8 cellular contexts compared by ENCODE assay signal in the genomic region with DNA sequence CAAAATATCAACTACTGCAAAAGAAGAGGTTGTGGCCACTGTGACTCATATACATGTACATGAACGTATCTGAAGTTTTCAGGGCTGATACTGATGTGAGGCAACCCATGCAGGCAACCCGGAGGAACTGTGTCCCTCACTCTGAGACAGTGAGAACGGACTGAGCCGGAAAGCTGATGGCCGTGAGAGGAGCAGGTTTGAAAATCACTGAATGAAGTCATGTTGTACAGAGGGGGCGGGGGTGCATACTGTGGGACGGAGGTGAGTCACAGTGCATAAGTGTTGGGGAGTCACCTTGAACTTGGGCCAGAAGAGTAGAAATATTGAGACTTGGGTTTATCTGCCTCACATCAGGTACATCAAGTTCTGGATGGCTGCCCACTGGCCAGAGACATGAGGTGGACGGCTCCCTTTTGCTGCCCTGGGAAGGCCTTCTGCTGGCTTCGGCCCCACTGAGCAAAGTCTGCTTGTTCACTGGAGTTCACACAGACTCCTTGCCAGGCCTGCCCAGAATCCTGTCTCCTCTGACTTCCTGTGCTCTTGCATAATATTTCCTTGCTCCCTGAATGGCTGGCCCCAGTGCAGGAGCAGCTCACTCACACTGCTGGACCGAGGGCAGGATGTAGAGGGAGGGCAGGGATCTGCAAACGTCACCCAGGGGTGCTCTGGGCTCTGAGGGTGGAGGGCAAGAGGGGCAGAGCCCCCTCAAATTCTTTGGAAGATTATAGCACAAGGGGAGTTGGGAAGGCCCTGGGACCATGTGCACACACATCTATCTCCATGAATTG. TPM values are rescaled to one million over a fixed set of nuclear protein-coding genes. Genes with fewer than 3 reads are reported as not detected.
DNase-seq lines count a peak whose midpoint lies in the region; TF ChIP-seq lines count a peak whose summit lies in the region.

No MANE protein-coding gene starts in this region.

- H3K9me3 ChIP-seq in CD8-positive, alpha-beta memory T cell (ENCODE audit: low read length): no peaks in the 10 kb centered on the region
- no peaks in the 10 kb centered on the region for H3K9me3 ChIP-seq in colonic mucosa

- no peaks in the 10 kb centered on the region for H3K4me1 Mint-ChIP-seq in CD8-positive, alpha-beta memory T cell
- H3K4me1 Mint-ChIP-seq in immature natural killer cell: no peaks in the 10 kb centered on the region

- CTCF ChIA-PET in CD8-positive, alpha-beta memory T cell (lab: Charles Lee): no interaction called here

- DNase-seq in CD8-positive, alpha-beta memory T cell: no peak
- DNase-seq in NCI-H2196 (lab: John Stamatoyannopoulos, UW; ENCODE audit: unreplicated experiment) (peak; percentile 71), colonic mucosa (peak; percentile 87), midbrain (lab: John Stamatoyannopoulos, UW) (peak; percentile 43), immature natural killer cell (no peak), GM13977 (ENCODE audit: low spot score) (no peak), NCI-H526 (lab: John Stamatoyannopoulos, UW) (no peak), NCI-H1930 (lab: John Stamatoyannopoulos, UW) (no peak)

- POLR2A ChIA-PET in CD8-positive, alpha-beta memory T cell (lab: Charles Lee): no interaction called here

- intact Hi-C loops in colonic mucosa (cut with DNase I): no loop called here

- peaks cover 19 to 29% of the 10 kb centered on the region in 2 donors for H3K27me3 Mint-ChIP-seq in CD8-positive, alpha-beta memory T cell
- peaks cover 0 to 12% (median 7%) of the 10 kb centered on the region in 3 donors for H3K27me3 Mint-ChIP-seq in immature natural killer cell (ENCODE audit: low read depth in 3 of 3)

- TF ChIP-seq CTCF in colonic mucosa (IDR thresholded peaks at IDR 0.05) (no peak), GM13977 (IDR thresholded peaks at IDR 0.05; ENCODE audit: extremely low read depth, insufficient read depth, missing control alignments) (no peak)

- H3K36me3 Mint-ChIP-seq in CD8-positive, alpha-beta memory T cell: no peaks in the 10 kb centered on the region
- H3K36me3 Mint-ChIP-seq in immature natural killer cell: no peaks in the 10 kb centered on the region

- peak overlapping the region; percentile 40 for H3K27ac ChIP-seq in CD8-positive, alpha-beta memory T cell (ENCODE audit: low read depth, low read length)
- peak overlapping the region; percentile 68 for H3K27ac ChIP-seq in colonic mucosa

- H3K4me1 ChIP-seq in CD8-positive, alpha-beta memory T cell (ENCODE audit: insufficient read depth, low read length): no peaks in the 10 kb centered on the region
- peaks cover 18% of the 10 kb centered on the region for H3K4me1 ChIP-seq in colonic mucosa

- H3K9ac ChIP-seq in colonic mucosa (ENCODE audit: low read depth in 2 of 2, low read length in 2 of 2): peak overlapping the region in 1 of 2 donors; percentile 55

- H3K9me3 Mint-ChIP-seq in CD8-positive, alpha-beta memory T cell: no peaks in the 10 kb centered on the region
- H3K9me3 Mint-ChIP-seq in immature natural killer cell: no peaks in the 10 kb centered on the region

- H3K4me3 ChIP-seq in CD8-positive, alpha-beta memory T cell (ENCODE audit: low read length): no peak overlapping the region
- H3K4me3 ChIP-seq in colonic mucosa: no peak overlapping the region

- no peak overlapping the region for H3K27ac Mint-ChIP-seq in CD8-positive, alpha-beta memory T cell
- H3K27ac Mint-ChIP-seq in immature natural killer cell: no peak overlapping the region

- H3K27me3 ChIP-seq in CD8-positive, alpha-beta memory T cell (ENCODE audit: insufficient read depth, low read length, poor library complexity, severe bottlenecking): no peaks in the 10 kb centered on the region
- H3K27me3 ChIP-seq in colonic mucosa: no peaks in the 10 kb centered on the region

- H3K4me3 Mint-ChIP-seq in CD8-positive, alpha-beta memory T cell: no peak overlapping the region
- no peak overlapping the region for H3K4me3 Mint-ChIP-seq in immature natural killer cell

- H3K36me3 ChIP-seq in CD8-positive, alpha-beta memory T cell (ENCODE audit: insufficient read depth, low read length): no peaks in the 10 kb centered on the region
- no peaks in the 10 kb centered on the region for H3K36me3 ChIP-seq in colonic mucosa

- in situ Hi-C loops in GM13977 (cut with MboI; ENCODE audit: low pct_unique_long_range_greater_than_20kb, low sequenced_read_pairs, unreplicated experiment): no loop called here

RNA-seq across cellular contexts. Expression of a gene that starts 18.1 kb away (rescaled TPM):
- total RNA-seq in CD8-positive, alpha-beta memory T cell: 10 to 100 TPM in 1 of 2 experiments, 1 to 10 TPM in 1; 9.0 to 14.5 TPM
- 1.4 TPM for polyA plus RNA-seq in CD8-positive, alpha-beta memory T cell
- total RNA-seq in colonic mucosa: 100 to 1,000 TPM; 116 to 140 TPM
- under 1 TPM; 0.05 to 0.69 (median 0.08) TPM for polyA plus RNA-seq in immature natural killer cell

Comparison
In these comparisons a context has a peak if more than half of its experiments do, and no peak if none do; other contexts are left out.
1. DNase-seq: peak in NCI-H2196 (single experiment), colonic mucosa (single experiment) and midbrain (single experiment); none in CD8-positive, alpha-beta memory T cell (0 of 5), immature natural killer cell (0 of 3), GM13977 (single experiment), NCI-H526 (0 of 2) and NCI-H1930 (0 of 2).
2. RNA of a gene that starts 18.1 kb away (total RNA-seq): 116 to 140 TPM in colonic mucosa; 9.0 to 14.5 TPM in CD8-positive, alpha-beta memory T cell; every median in the first group is over 4 times any median in the second.